Comparison of ENCODE assay signal across 8 cellular contexts in genomic region chr1:42462828-42463763, GRCh38. TPM values are rescaled to one million over a fixed set of nuclear protein-coding genes. Genes with fewer than 3 reads are reported as not detected.
DNase-seq lines count a peak whose midpoint lies in the region; ATAC-seq and TF ChIP-seq lines count a peak whose summit lies in the region.

Gene CCDC30, plus strand, starts transcription at chr1:42463286. Its CDS starts 17,266 bp downstream, at chr1:42480552.

- peaks cover 22% of the 10 kb centered on the region for H3K4me1 ChIP-seq in suprapubic skin

- no peak within 1 kb of the TSS for H3K27ac ChIP-seq in suprapubic skin

- ATAC-seq in HG02610 (IDR thresholded peaks at IDR 0.05; ENCODE audit: unreplicated experiment) (peak; percentile 99), SK-N-SH treated with all-trans-retinoic acid at 6 μM for 48 hours (peak; percentile 100)
- ATAC-seq in activated naive CD4-positive, alpha-beta T cell treated with anti-CD3 and anti-CD28 coated beads, Interleukin-2, amount 50 U/mL, for 72 hours = peak; percentile 100

- no peaks in the 10 kb centered on the region for H3K9me3 Mint-ChIP-seq in activated naive CD4-positive, alpha-beta T cell treated with anti-CD3 and anti-CD28 coated beads, Interleukin-2, amount 50 U/mL, for 72 hours

- peak within 1 kb of the TSS; percentile 72 to 91 for H3K27ac Mint-ChIP-seq in activated naive CD4-positive, alpha-beta T cell treated with anti-CD3 and anti-CD28 coated beads, Interleukin-2, amount 50 U/mL, for 72 hours

- no peak for TF ChIP-seq CTCF in GM06990 (IDR thresholded peaks at IDR 0.05; ENCODE audit: insufficient read depth, low read length, poor library complexity, severe bottlenecking)
- TF ChIP-seq CTCF in suprapubic skin (IDR thresholded peaks at IDR 0.05) = no peak

- H3K36me3 Mint-ChIP-seq in activated naive CD4-positive, alpha-beta T cell treated with anti-CD3 and anti-CD28 coated beads, Interleukin-2, amount 50 U/mL, for 72 hours = peaks cover 3 to 14% of the 10 kb centered on the region in 2 donors

- WGBS in suprapubic skin = 2% methylated on average over 49 of the region's 59 CpGs

- TF ChIP-seq POLR2A in suprapubic skin (IDR thresholded peaks at IDR 0.05) = no peak

- peaks cover 5% of the 10 kb centered on the region for H3K36me3 ChIP-seq in GM06990 (ENCODE audit: control insufficient read depth, insufficient read depth, low read length)
- H3K36me3 ChIP-seq in suprapubic skin = peaks cover 27% of the 10 kb centered on the region

- H3K27me3 ChIP-seq in GM06990 (replicated peaks; ENCODE audit: control insufficient read depth, insufficient read depth, low read length) (no peaks in the 10 kb centered on the region), suprapubic skin (no peaks in the 10 kb centered on the region)

- DNase-seq in GM06990 (ENCODE audit: extremely low read depth, insufficient read length) (peak; percentile 92), NCI-H1092 (lab: John Stamatoyannopoulos, UW) (peak; percentile 99), glomerular visceral epithelial cell (ENCODE audit: extremely low spot score) (peak; percentile 98), occipital lobe (lab: John Stamatoyannopoulos, UW) (peak; percentile 94), suprapubic skin (ENCODE audit: low spot score in 2 of 2) (peak; percentile 97 to 99)
- DNase-seq in activated naive CD4-positive, alpha-beta T cell treated with anti-CD3 and anti-CD28 coated beads, Interleukin-2, amount 50 U/mL, for 72 hours (ENCODE audit: low spot score in 2 of 2) = peak; percentile 89 to 93

- H3K9me3 ChIP-seq in suprapubic skin = no peaks in the 10 kb centered on the region

- peak within 1 kb of the TSS; percentile 70 for H3K4me3 ChIP-seq in GM06990 (replicated peaks; ENCODE audit: low read depth, low read length)
- peak within 1 kb of the TSS; percentile 64 for H3K4me3 ChIP-seq in suprapubic skin

- TF ChIP-seq EP300 in suprapubic skin (IDR thresholded peaks at IDR 0.05) = no peak

TF ChIP-seq in SK-N-SH treated with all-trans-retinoic acid at 6 μM for 48 hours, 23 proteins besides CTCF, POLR2A, EP300 and RAD21:
- TF ChIP-seq ZFP3 (CRISPR knock-in tag; IDR thresholded peaks at IDR 0.05) (no peak), TCF4 (CRISPR knock-in tag; IDR thresholded peaks at IDR 0.05; ENCODE audit: borderline replicate concordance) (no peak), ZNF565 (CRISPR knock-in tag; conservative IDR thresholded peaks at IDR 0.05; ENCODE audit: low read depth) (no peak), BACH2 (CRISPR knock-in tag; IDR thresholded peaks at IDR 0.05; ENCODE audit: borderline replicate concordance) (no peak), POU6F1 (CRISPR knock-in tag; IDR thresholded peaks at IDR 0.05; ENCODE audit: borderline replicate concordance, low read depth) (no peak), ARNTL (CRISPR knock-in tag; IDR thresholded peaks at IDR 0.05; ENCODE audit: borderline replicate concordance, low read depth) (no peak), ESRRG (CRISPR knock-in tag; IDR thresholded peaks at IDR 0.05) (no peak), SNAI2 (CRISPR knock-in tag; IDR thresholded peaks at IDR 0.05) (no peak), PATZ1 (CRISPR knock-in tag; IDR thresholded peaks at IDR 0.05; ENCODE audit: borderline replicate concordance) (no peak), GLIS3 (CRISPR knock-in tag; IDR thresholded peaks at IDR 0.05) (no peak), PPARA (CRISPR knock-in tag; IDR thresholded peaks at IDR 0.05; ENCODE audit: borderline replicate concordance) (no peak), ZNF8 (CRISPR knock-in tag; IDR thresholded peaks at IDR 0.05) (no peak), RARB (CRISPR knock-in tag; IDR thresholded peaks at IDR 0.05) (no peak), ZFP30 (CRISPR knock-in tag; IDR thresholded peaks at IDR 0.05) (no peak), ISL1 (CRISPR knock-in tag; IDR thresholded peaks at IDR 0.05) (no peak)

RNA-seq across cellular contexts. Expression of gene CCDC30, which starts in this region (rescaled TPM):
- 1 to 10 TPM; 2.2 to 2.3 TPM for total RNA-seq in activated naive CD4-positive, alpha-beta T cell treated with anti-CD3 and anti-CD28 coated beads, Interleukin-2, amount 50 U/mL, for 72 hours
- total RNA-seq in occipital lobe (15.4 TPM), suprapubic skin (1 to 10 TPM in 3 of 4 donors, under 1 TPM in 1; 0.64 to 5.0 (median 2.0) TPM)
